ENCODE assay signal across 10 cellular contexts in the genomic region with DNA sequence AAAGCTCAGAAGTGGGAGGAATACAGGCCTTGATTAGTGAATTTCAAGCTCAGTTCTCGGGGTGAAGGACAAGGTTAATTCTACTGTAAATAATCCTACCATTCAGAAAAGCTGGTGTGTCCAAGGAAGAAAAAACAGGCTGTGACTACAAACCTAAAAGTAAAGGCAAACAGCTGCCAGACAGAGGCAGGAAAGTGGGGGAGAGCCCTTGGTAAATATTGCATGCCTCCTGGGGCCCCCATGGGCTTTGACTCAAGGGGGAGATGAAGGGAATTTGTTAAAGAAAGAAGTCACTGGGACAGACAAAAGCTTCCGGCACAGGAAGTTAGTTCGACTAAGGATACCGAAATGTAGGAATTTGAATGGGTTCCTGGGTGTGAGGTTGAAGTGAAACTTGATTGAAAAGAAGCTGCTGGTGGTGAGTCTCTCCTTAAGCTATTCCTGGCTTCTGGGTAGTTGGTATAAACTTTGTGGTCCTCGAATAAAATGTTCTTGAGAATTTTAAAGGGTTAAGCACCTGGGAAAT. TPM values are rescaled to one million over a fixed set of nuclear protein-coding genes. Genes with fewer than 3 reads are reported as not detected.
DNase-seq lines count a peak whose midpoint lies in the region; TF ChIP-seq lines count a peak whose summit lies in the region.
"Not testable (repeated sequence)": the region's sequence is repeated elsewhere in the genome, so short reads cannot be mapped to it uniquely, and the experiment has no call there.
"Had no signal": no experiment of that assay in that cellular context is flagged by ENCODE, and none has a peak within 500 bp of the region (broad histone marks: within the 10 kb centered on the region; RNA-seq: fewer than 3 reads in every experiment).

No MANE protein-coding gene starts in this region.

- peaks cover 15% of the 10 kb centered on the region for H3K4me1 Mint-ChIP-seq in neural crest cell
- not testable (repeated sequence) for H3K4me1 Mint-ChIP-seq in type B pancreatic cell (ENCODE audit: unreplicated experiment)

- H3K36me3 ChIP-seq in ES-I3 (ENCODE audit: insufficient read depth, low read length); HUES64 (ENCODE audit: insufficient read depth, low read length); NT2/D1 (ENCODE audit: insufficient read depth, insufficient read length, low read length); cardiac muscle cell: not testable (repeated sequence)

- H3K9ac ChIP-seq in ES-I3 (ENCODE audit: low read depth, low read length) (peak overlapping the region; percentile 47; the same call in 1 of the 2 replicates), HUES64 (ENCODE audit: low read depth, low read length) (peak overlapping the region; percentile 85), NT2/D1 (ENCODE audit: insufficient read length, low read depth) (peak overlapping the region; percentile 72)

- H3K9me3 Mint-ChIP-seq in neural crest cell, type B pancreatic cell: not testable (repeated sequence)

- H3K4me3 ChIP-seq in HUES64 (ENCODE audit: low read length) = peak overlapping the region; percentile 18; the same call in 1 of the 2 replicates
- H3K4me3 ChIP-seq in NT2/D1 (ENCODE audit: insufficient read length, low read depth); cardiac muscle cell: not testable (repeated sequence)

- H3K9me3 ChIP-seq in ES-I3 (ENCODE audit: control insufficient read depth, insufficient read depth, low read length); HUES64 (ENCODE audit: insufficient read depth, low read depth, low read length); NT2/D1 (ENCODE audit: insufficient read depth, low read length); cardiac muscle cell (ENCODE audit: low read depth): not testable (repeated sequence)

- 0% methylated on average over 1 of the region's 5 CpGs for WGBS in HUES64

- H3K4me3 Mint-ChIP-seq in neural crest cell, type B pancreatic cell: not testable (repeated sequence)

- DNase-seq in NT2/D1 (ENCODE audit: low read depth, low spot score) = peak; percentile 92
- peak; percentile 11 for DNase-seq in astrocyte of the hippocampus (ENCODE audit: low read depth, low spot score)
- peak in 1 of 2 donors; percentile 40 for DNase-seq in cardiac muscle cell (ENCODE audit: low read depth in 1 of 2, low spot score in 1 of 2)
- peak; percentile 78 for DNase-seq in left kidney (ENCODE audit: low read depth, low spot score)
- DNase-seq in neural crest cell (ENCODE audit: low read depth, low spot score); type B pancreatic cell (ENCODE audit: extremely low spot score, unreplicated experiment): not testable (repeated sequence)

- H3K27me3 Mint-ChIP-seq in neural crest cell (ENCODE audit: low read depth); type B pancreatic cell: not testable (repeated sequence)

- not testable (repeated sequence) for H3K36me3 Mint-ChIP-seq in neural crest cell (ENCODE audit: low read depth); type B pancreatic cell

- not testable (repeated sequence) for H3K27me3 ChIP-seq in HUES64 (ENCODE audit: insufficient read depth, low read length); NT2/D1 (ENCODE audit: insufficient read depth, insufficient read length); cardiac muscle cell

- H3K27ac Mint-ChIP-seq in neural crest cell (ENCODE audit: unreplicated experiment) = peak overlapping the region; percentile 47
- peak overlapping the region; percentile 2 for H3K27ac Mint-ChIP-seq in type B pancreatic cell

- not testable (repeated sequence) for TF ChIP-seq CTCF in cardiac muscle cell (IDR thresholded peaks at IDR 0.05; ENCODE audit: low read depth, low read length); neural crest cell (conservative IDR thresholded peaks at IDR 0.05); type B pancreatic cell (conservative IDR thresholded peaks at IDR 0.05)

- H3K4me1 ChIP-seq in ES-I3 (ENCODE audit: insufficient read depth, low read length) = peaks cover 22% of the 10 kb centered on the region
- peaks cover 29% of the 10 kb centered on the region for H3K4me1 ChIP-seq in HUES64 (ENCODE audit: insufficient read depth, low read length)
- H3K4me1 ChIP-seq in NT2/D1 (ENCODE audit: insufficient read depth, insufficient read length) = peaks cover 13% of the 10 kb centered on the region
- H3K4me1 ChIP-seq in cardiac muscle cell (ENCODE audit: low read depth) = not testable (repeated sequence)

- H3K27ac ChIP-seq in HUES64 (ENCODE audit: low read depth, low read length) = peak overlapping the region; percentile 95
- H3K27ac ChIP-seq in cardiac muscle cell = peak overlapping the region; percentile 79

RNA-seq across cellular contexts. Expression of a gene that starts 30.3 kb away (rescaled TPM):
- 433 TPM for polyA plus RNA-seq in HUES64 (2013, experiment 1 of 2)
- 526 TPM for polyA plus RNA-seq in HUES64 (2013, experiment 2 of 2)
- total RNA-seq in cardiac muscle cell (251 and 267 TPM in 2 replicates), neural crest cell (50.6 and 52.2 TPM in 2 replicates), type B pancreatic cell (ENCODE audit: low replicate concordance) (214 and 2,005 TPM in 2 replicates)
- 349 and 363 TPM in 2 replicates for polyA plus RNA-seq in cardiac muscle cell

RNA-seq across cellular contexts. Expression of a gene that starts 32.9 kb away (rescaled TPM):
- polyA plus RNA-seq in HUES64 (2013, experiment 1 of 2) = 0.25 TPM
- 0.44 TPM for polyA plus RNA-seq in HUES64 (2013, experiment 2 of 2)
- 0.07 TPM in 1 of 2 replicates, not detected in the other for total RNA-seq in cardiac muscle cell
- polyA plus RNA-seq in cardiac muscle cell = 0.26 and 0.47 TPM in 2 replicates
- total RNA-seq in neural crest cell = 1.8 and 2.0 TPM in 2 replicates
- total RNA-seq in type B pancreatic cell (ENCODE audit: low replicate concordance) = 7.0 and 50.0 TPM in 2 replicates
- total RNA-seq: HT1080 had no signal
- polyA plus RNA-seq: CD4-positive, alpha-beta memory T cell had no signal
